1 cellular context compared by ENCODE assay signal in the genomic region with DNA sequence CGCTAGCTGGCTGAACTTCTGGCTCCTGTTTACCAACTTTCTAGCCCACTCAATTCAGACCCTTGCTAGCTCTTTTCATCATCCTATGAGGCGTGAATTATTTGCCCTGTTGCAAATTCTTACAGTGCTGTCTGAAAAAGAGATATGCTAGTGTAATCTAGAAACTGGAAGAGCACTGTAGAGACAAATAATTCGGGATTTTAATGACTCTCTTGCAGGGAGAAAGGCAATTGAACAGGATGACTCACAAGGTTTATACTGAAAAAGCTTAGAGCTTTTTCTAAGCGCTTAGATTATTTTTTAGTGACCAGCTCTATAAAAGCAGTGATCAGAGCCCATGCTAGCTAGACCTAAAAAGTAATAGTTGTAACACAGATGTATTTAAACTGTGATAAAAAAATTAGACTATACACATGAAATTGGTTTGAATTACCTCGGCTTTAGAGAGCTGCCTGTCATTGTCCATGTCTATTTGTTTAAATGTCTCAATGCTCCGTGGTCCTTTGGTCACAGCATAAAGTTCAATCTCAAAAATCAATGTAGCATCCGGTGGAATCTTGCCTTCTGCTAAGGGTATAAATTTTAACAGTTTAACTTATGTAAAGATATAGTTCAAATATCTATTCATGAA.
TF ChIP-seq lines count a peak whose summit lies in the region.

No MANE protein-coding gene starts in this region.

TF ChIP-seq in HepG2, 621 proteins besides CTCF, POLR2A, EP300 and RAD21 (continued from another document and continues in another):
- TF ChIP-seq, protein P1, sequence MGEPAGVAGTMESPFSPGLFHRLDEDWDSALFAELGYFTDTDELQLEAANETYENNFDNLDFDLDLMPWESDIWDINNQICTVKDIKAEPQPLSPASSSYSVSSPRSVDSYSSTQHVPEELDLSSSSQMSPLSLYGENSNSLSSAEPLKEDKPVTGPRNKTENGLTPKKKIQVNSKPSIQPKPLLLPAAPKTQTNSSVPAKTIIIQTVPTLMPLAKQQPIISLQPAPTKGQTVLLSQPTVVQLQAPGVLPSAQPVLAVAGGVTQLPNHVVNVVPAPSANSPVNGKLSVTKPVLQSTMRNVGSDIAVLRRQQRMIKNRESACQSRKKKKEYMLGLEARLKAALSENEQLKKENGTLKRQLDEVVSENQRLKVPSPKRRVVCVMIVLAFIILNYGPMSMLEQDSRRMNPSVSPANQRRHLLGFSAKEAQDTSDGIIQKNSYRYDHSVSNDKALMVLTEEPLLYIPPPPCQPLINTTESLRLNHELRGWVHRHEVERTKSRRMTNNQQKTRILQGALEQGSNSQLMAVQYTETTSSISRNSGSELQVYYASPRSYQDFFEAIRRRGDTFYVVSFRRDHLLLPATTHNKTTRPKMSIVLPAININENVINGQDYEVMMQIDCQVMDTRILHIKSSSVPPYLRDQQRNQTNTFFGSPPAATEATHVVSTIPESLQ (CRISPR knock-in tag; conservative IDR thresholded peaks at IDR 0.05) = no peak
- TF ChIP-seq ZNF616 (CRISPR knock-in tag; IDR thresholded peaks at IDR 0.05; ENCODE audit: low read depth) (no peak), MYNN (CRISPR knock-in tag; IDR thresholded peaks at IDR 0.05; ENCODE audit: low read depth) (no peak), YEATS4 (CRISPR knock-in tag; IDR thresholded peaks at IDR 0.05; ENCODE audit: borderline replicate concordance) (peak; percentile 60), ZNF546 (CRISPR knock-in tag; conservative IDR thresholded peaks at IDR 0.05) (no peak), SRY (CRISPR knock-in tag; IDR thresholded peaks at IDR 0.05) (no peak), PAF1 (CRISPR knock-in tag; IDR thresholded peaks at IDR 0.05) (no peak), REL (CRISPR knock-in tag; conservative IDR thresholded peaks at IDR 0.05) (no peak), ZNF10 (CRISPR knock-in tag; IDR thresholded peaks at IDR 0.05; ENCODE audit: borderline replicate concordance, low read depth) (no peak), NBN (conservative IDR thresholded peaks at IDR 0.05) (no peak), ZNF207 (IDR thresholded peaks at IDR 0.05; ENCODE audit: borderline replicate concordance) (no peak), ZNF121 (CRISPR knock-in tag; IDR thresholded peaks at IDR 0.05) (no peak), ZKSCAN8 (CRISPR knock-in tag; IDR thresholded peaks at IDR 0.05; ENCODE audit: borderline replicate concordance) (peak; percentile 44; the same call in 1 of the 2 replicates), GATAD1 (CRISPR knock-in tag; IDR thresholded peaks at IDR 0.05) (0 out of 2 replicates have a peak, but pooled peaks have one; percentile 29), ZNF737 (CRISPR knock-in tag; IDR thresholded peaks at IDR 0.05; ENCODE audit: borderline replicate concordance) (no peak), ATM (IDR thresholded peaks at IDR 0.05; ENCODE audit: borderline replicate concordance) (no peak), NFYB (CRISPR knock-in tag; IDR thresholded peaks at IDR 0.05) (no peak), SATB2 (CRISPR knock-in tag; IDR thresholded peaks at IDR 0.05) (no peak), TOE1 (CRISPR knock-in tag; IDR thresholded peaks at IDR 0.05) (no peak), ZNF24 (IDR thresholded peaks at IDR 0.05) (0 out of 2 replicates have a peak, but pooled peaks have one; percentile 8), HDAC1 (CRISPR knock-in tag; IDR thresholded peaks at IDR 0.05) (peak; percentile 66), RORA (CRISPR knock-in tag; IDR thresholded peaks at IDR 0.05) (no peak), ZNF432 (CRISPR knock-in tag; IDR thresholded peaks at IDR 0.05; ENCODE audit: borderline replicate concordance) (no peak), ZNF329 (CRISPR knock-in tag; IDR thresholded peaks at IDR 0.05; ENCODE audit: low read depth) (no peak), ZNF549 (CRISPR knock-in tag; IDR thresholded peaks at IDR 0.05) (no peak), ARID2 (CRISPR knock-in tag; IDR thresholded peaks at IDR 0.05; ENCODE audit: borderline replicate concordance) (no peak), KDM4B (CRISPR knock-in tag; IDR thresholded peaks at IDR 0.05) (no peak), ZNF670 (CRISPR knock-in tag; IDR thresholded peaks at IDR 0.05; ENCODE audit: borderline replicate concordance) (0 out of 2 replicates have a peak, but pooled peaks have one; percentile 22), RFXANK (CRISPR knock-in tag; IDR thresholded peaks at IDR 0.05) (no peak), ELF1 (CRISPR knock-in tag; IDR thresholded peaks at IDR 0.05) (no peak), ZKSCAN5 (CRISPR knock-in tag; IDR thresholded peaks at IDR 0.05) (no peak), ZNF263 (CRISPR knock-in tag; IDR thresholded peaks at IDR 0.05) (no peak), SIX4 (CRISPR knock-in tag; IDR thresholded peaks at IDR 0.05) (no peak), TBP (CRISPR knock-in tag; IDR thresholded peaks at IDR 0.05) (no peak), ZNF552 (CRISPR knock-in tag; IDR thresholded peaks at IDR 0.05; ENCODE audit: borderline replicate concordance) (no peak), SNRNP70 (IDR thresholded peaks at IDR 0.05; ENCODE audit: low read depth, low read length) (no peak)
- TF ChIP-seq, protein P2, sequence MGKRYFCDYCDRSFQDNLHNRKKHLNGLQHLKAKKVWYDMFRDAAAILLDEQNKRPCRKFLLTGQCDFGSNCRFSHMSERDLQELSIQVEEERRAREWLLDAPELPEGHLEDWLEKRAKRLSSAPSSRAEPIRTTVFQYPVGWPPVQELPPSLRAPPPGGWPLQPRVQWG (CRISPR knock-in tag; IDR thresholded peaks at IDR 0.05; ENCODE audit: borderline replicate concordance, low read depth) = no peak
- TF ChIP-seq, protein P3, sequence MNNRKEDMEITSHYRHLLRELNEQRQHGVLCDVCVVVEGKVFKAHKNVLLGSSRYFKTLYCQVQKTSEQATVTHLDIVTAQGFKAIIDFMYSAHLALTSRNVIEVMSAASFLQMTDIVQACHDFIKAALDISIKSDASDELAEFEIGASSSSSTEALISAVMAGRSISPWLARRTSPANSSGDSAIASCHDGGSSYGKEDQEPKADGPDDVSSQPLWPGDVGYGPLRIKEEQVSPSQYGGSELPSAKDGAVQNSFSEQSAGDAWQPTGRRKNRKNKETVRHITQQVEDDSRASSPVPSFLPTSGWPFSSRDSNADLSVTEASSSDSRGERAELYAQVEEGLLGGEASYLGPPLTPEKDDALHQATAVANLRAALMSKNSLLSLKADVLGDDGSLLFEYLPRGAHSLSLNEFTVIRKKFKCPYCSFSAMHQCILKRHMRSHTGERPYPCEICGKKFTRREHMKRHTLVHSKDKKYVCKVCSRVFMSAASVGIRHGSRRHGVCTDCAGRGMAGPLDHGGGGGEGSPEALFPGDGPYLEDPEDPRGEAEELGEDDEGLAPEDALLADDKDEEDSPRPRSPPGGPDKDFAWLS (CRISPR knock-in tag; IDR thresholded peaks at IDR 0.05; ENCODE audit: borderline replicate concordance) = no peak
- TF ChIP-seq, protein P4, sequence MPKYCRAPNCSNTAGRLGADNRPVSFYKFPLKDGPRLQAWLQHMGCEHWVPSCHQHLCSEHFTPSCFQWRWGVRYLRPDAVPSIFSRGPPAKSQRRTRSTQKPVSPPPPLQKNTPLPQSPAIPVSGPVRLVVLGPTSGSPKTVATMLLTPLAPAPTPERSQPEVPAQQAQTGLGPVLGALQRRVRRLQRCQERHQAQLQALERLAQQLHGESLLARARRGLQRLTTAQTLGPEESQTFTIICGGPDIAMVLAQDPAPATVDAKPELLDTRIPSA (CRISPR knock-in tag; IDR thresholded peaks at IDR 0.05; ENCODE audit: borderline replicate concordance) = no peak
- TF ChIP-seq, protein P5, sequence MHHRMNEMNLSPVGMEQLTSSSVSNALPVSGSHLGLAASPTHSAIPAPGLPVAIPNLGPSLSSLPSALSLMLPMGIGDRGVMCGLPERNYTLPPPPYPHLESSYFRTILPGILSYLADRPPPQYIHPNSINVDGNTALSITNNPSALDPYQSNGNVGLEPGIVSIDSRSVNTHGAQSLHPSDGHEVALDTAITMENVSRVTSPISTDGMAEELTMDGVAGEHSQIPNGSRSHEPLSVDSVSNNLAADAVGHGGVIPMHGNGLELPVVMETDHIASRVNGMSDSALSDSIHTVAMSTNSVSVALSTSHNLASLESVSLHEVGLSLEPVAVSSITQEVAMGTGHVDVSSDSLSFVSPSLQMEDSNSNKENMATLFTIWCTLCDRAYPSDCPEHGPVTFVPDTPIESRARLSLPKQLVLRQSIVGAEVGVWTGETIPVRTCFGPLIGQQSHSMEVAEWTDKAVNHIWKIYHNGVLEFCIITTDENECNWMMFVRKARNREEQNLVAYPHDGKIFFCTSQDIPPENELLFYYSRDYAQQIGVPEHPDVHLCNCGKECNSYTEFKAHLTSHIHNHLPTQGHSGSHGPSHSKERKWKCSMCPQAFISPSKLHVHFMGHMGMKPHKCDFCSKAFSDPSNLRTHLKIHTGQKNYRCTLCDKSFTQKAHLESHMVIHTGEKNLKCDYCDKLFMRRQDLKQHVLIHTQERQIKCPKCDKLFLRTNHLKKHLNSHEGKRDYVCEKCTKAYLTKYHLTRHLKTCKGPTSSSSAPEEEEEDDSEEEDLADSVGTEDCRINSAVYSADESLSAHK (CRISPR knock-in tag; IDR thresholded peaks at IDR 0.05; ENCODE audit: borderline replicate concordance) = no peak
- TF ChIP-seq, protein P6, sequence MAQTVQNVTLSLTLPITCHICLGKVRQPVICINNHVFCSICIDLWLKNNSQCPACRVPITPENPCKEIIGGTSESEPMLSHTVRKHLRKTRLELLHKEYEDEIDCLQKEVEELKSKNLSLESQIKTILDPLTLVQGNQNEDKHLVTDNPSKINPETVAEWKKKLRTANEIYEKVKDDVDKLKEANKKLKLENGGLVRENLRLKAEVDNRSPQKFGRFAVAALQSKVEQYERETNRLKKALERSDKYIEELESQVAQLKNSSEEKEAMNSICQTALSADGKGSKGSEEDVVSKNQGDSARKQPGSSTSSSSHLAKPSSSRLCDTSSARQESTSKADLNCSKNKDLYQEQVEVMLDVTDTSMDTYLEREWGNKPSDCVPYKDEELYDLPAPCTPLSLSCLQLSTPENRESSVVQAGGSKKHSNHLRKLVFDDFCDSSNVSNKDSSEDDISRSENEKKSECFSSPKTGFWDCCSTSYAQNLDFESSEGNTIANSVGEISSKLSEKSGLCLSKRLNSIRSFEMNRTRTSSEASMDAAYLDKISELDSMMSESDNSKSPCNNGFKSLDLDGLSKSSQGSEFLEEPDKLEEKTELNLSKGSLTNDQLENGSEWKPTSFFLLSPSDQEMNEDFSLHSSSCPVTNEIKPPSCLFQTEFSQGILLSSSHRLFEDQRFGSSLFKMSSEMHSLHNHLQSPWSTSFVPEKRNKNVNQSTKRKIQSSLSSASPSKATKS (CRISPR knock-in tag; IDR thresholded peaks at IDR 0.05) = no peak
- TF ChIP-seq, protein P7, sequence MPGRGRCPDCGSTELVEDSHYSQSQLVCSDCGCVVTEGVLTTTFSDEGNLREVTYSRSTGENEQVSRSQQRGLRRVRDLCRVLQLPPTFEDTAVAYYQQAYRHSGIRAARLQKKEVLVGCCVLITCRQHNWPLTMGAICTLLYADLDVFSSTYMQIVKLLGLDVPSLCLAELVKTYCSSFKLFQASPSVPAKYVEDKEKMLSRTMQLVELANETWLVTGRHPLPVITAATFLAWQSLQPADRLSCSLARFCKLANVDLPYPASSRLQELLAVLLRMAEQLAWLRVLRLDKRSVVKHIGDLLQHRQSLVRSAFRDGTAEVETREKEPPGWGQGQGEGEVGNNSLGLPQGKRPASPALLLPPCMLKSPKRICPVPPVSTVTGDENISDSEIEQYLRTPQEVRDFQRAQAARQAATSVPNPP (CRISPR knock-in tag; IDR thresholded peaks at IDR 0.05) = no peak
- TF ChIP-seq, protein P8, sequence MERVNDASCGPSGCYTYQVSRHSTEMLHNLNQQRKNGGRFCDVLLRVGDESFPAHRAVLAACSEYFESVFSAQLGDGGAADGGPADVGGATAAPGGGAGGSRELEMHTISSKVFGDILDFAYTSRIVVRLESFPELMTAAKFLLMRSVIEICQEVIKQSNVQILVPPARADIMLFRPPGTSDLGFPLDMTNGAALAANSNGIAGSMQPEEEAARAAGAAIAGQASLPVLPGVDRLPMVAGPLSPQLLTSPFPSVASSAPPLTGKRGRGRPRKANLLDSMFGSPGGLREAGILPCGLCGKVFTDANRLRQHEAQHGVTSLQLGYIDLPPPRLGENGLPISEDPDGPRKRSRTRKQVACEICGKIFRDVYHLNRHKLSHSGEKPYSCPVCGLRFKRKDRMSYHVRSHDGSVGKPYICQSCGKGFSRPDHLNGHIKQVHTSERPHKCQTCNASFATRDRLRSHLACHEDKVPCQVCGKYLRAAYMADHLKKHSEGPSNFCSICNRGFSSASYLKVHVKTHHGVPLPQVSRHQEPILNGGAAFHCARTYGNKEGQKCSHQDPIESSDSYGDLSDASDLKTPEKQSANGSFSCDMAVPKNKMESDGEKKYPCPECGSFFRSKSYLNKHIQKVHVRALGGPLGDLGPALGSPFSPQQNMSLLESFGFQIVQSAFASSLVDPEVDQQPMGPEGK (CRISPR knock-in tag; IDR thresholded peaks at IDR 0.05) = 0 out of 2 replicates have a peak, but pooled peaks have one; percentile 22
- TF ChIP-seq, protein P9, sequence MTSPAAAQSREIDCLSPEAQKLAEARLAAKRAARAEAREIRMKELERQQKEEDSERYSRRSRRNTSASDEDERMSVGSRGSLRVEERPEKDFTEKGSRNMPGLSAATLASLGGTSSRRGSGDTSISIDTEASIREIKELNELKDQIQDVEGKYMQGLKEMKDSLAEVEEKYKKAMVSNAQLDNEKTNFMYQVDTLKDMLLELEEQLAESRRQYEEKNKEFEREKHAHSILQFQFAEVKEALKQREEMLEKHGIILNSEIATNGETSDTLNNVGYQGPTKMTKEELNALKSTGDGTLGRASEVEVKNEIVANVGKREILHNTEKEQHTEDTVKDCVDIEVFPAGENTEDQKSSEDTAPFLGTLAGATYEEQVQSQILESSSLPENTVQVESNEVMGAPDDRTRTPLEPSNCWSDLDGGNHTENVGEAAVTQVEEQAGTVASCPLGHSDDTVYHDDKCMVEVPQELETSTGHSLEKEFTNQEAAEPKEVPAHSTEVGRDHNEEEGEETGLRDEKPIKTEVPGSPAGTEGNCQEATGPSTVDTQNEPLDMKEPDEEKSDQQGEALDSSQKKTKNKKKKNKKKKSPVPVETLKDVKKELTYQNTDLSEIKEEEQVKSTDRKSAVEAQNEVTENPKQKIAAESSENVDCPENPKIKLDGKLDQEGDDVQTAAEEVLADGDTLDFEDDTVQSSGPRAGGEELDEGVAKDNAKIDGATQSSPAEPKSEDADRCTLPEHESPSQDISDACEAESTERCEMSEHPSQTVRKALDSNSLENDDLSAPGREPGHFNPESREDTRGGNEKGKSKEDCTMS (CRISPR knock-in tag; conservative IDR thresholded peaks at IDR 0.05) = no peak
- TF ChIP-seq, protein P10, sequence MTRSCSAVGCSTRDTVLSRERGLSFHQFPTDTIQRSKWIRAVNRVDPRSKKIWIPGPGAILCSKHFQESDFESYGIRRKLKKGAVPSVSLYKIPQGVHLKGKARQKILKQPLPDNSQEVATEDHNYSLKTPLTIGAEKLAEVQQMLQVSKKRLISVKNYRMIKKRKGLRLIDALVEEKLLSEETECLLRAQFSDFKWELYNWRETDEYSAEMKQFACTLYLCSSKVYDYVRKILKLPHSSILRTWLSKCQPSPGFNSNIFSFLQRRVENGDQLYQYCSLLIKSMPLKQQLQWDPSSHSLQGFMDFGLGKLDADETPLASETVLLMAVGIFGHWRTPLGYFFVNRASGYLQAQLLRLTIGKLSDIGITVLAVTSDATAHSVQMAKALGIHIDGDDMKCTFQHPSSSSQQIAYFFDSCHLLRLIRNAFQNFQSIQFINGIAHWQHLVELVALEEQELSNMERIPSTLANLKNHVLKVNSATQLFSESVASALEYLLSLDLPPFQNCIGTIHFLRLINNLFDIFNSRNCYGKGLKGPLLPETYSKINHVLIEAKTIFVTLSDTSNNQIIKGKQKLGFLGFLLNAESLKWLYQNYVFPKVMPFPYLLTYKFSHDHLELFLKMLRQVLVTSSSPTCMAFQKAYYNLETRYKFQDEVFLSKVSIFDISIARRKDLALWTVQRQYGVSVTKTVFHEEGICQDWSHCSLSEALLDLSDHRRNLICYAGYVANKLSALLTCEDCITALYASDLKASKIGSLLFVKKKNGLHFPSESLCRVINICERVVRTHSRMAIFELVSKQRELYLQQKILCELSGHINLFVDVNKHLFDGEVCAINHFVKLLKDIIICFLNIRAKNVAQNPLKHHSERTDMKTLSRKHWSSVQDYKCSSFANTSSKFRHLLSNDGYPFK (CRISPR knock-in tag; IDR thresholded peaks at IDR 0.05; ENCODE audit: borderline replicate concordance) = no peak
